Comparison of ENCODE assay signal across 8 cellular contexts in genomic region chr11:898540-899190, GRCh38. TPM values are rescaled to one million over a fixed set of nuclear protein-coding genes. Genes with fewer than 3 reads are reported as not detected.
DNase-seq lines count a peak whose midpoint lies in the region; ATAC-seq, FAIRE-seq and TF ChIP-seq lines count a peak whose summit lies in the region.
"Had no signal": no experiment of that assay in that cellular context is flagged by ENCODE, and none has a peak within 500 bp of the region (broad histone marks: within the 10 kb centered on the region; RNA-seq: fewer than 3 reads in every experiment).

No MANE protein-coding gene starts in this region.

- no peak overlapping the region for H3K27ac ChIP-seq in A549
- no peak overlapping the region for H3K27ac ChIP-seq in Panc1 (ENCODE audit: low read length)
- H3K27ac ChIP-seq in heart right ventricle: no peak overlapping the region

- intact Hi-C loops in Panc1 (cut with micrococcal nuclease; ENCODE audit: unreplicated experiment) (no loop called here), heart right ventricle (cut with DNase I) (no loop called here)

- peak; percentile 39 for TF ChIP-seq CTCF in A549 (IDR thresholded peaks at IDR 0.05)
- no peak for TF ChIP-seq CTCF in Panc1 (IDR thresholded peaks at IDR 0.05)
- TF ChIP-seq CTCF in heart right ventricle (IDR thresholded peaks at IDR 0.05): peak in 1 of 9 donors; percentile 21

- CTCF ChIA-PET in A549 (lab: Yijun Ruan, JAX) (interaction anchor here (0.6 to 2.4 kb wide), 19 partner anchors 8 to 194 kb away, joined by 3 to 20 read pairs (median 4); no protein-coding TSS in a partner anchor), Panc1 (lab: Charles Lee) (interaction anchor here (0.7 to 0.9 kb wide), 6 partner anchors 12 to 169 kb away, joined by 3 to 7 read pairs (median 4); partner anchors contain the start of gene CHID1)

- peak in 1 of 2 experiments; percentile 56 for DNase-seq in A549 (ENCODE audit: low read depth in 1 of 2, low spot score in 1 of 2)
- DNase-seq in Panc1 (ENCODE audit: low read depth, low spot score): no peak
- no peak for DNase-seq in heart right ventricle
- no peak for DNase-seq in activated T-cell treated with anti-CD3 and anti-CD28 coated beads, Interleukin-2, amount 50 U/mL, for 1 hour
- DNase-seq: activated CD8-positive, alpha-beta memory T cell treated with anti-CD3 and anti-CD28 coated beads, Interleukin-2, amount 50 U/mL, for 4 hours; effector CD8-positive, alpha-beta T cell had no signal

- H3K27me3 ChIP-seq in Panc1 (ENCODE audit: control insufficient read depth, insufficient read depth, low read length) (no peaks in the 10 kb centered on the region), heart right ventricle (no peaks in the 10 kb centered on the region)

- TF ChIP-seq POLR2A in A549 (IDR thresholded peaks at IDR 0.05; ENCODE audit: low read length): no peak

- POLR2A ChIA-PET in A549 (lab: Yijun Ruan, JAX): no interaction called here
- POLR2A ChIA-PET in Panc1 (lab: Charles Lee): interaction anchor here (0.8 kb wide), 1 partner anchor 32 kb away, joined by 4 read pairs; no protein-coding TSS in a partner anchor

- WGBS in A549 (ENCODE audit: missing lambda C conversion rate): 92% methylated on average over 20 of the region's 22 CpGs
- 83 to 87% methylated on average over 22 of the region's 22 CpGs for WGBS in heart right ventricle, 2 donors

- TF ChIP-seq EP300 in A549 (IDR thresholded peaks at IDR 0.05): no peak

- H3K4me3 ChIP-seq in A549 (no peak overlapping the region), Panc1 (ENCODE audit: low read depth in 2 of 2, low read length in 2 of 2) (no peak overlapping the region), heart right ventricle (no peak overlapping the region)

- no peak for FAIRE-seq in A549 (lab: Jason Lieb, UNC)

- TF ChIP-seq RAD21 in A549 (conservative IDR thresholded peaks at IDR 0.05 in 1 of 2, IDR thresholded peaks at IDR 0.05 in 1 of 2): peak; percentile 60 to 71

- peaks cover 10% of the 10 kb centered on the region; the same call in 1 of the 2 replicates for H3K36me3 ChIP-seq in Panc1 (ENCODE audit: control insufficient read depth, insufficient read depth, low read length)
- H3K36me3 ChIP-seq in heart right ventricle: peaks cover 0 to 60% (median 39%) of the 10 kb centered on the region in 9 donors

- H3K4me2 ChIP-seq in A549: no peak overlapping the region

- H3K4me1 ChIP-seq in A549 (no peaks in the 10 kb centered on the region), Panc1 (ENCODE audit: control insufficient read depth, insufficient read depth, low read length) (no peaks in the 10 kb centered on the region; the same call in 1 of the 2 replicates), heart right ventricle (no peaks in the 10 kb centered on the region)

- H3K9me3 ChIP-seq in A549: no peaks in the 10 kb centered on the region
- H3K9me3 ChIP-seq in Panc1 (ENCODE audit: control insufficient read depth, insufficient read depth, low read depth, low read length): no peaks in the 10 kb centered on the region
- H3K9me3 ChIP-seq in heart right ventricle: no peaks in the 10 kb centered on the region

- in situ Hi-C loops in Panc1 (cut with HindIII; ENCODE audit: low pct_unique_long_range_greater_than_20kb, low sequenced_read_pairs): no loop called here

- peak; percentile 65 to 83 for ATAC-seq in A549
- peak; percentile 75 for ATAC-seq in Panc1
- ATAC-seq in heart right ventricle: peak in 6 of 8 donors; percentile 8 to 59 (median 42)
- ATAC-seq in HG03520 (IDR thresholded peaks at IDR 0.05; ENCODE audit: unreplicated experiment): no peak
- ATAC-seq in HG02938 (IDR thresholded peaks at IDR 0.05; ENCODE audit: unreplicated experiment): no peak

- BruUV-seq in Panc1 (replicated peaks; lab: Mats Ljungman, UMichigan): no TSS peak

TF ChIP-seq in A549, 52 proteins besides CTCF, POLR2A, EP300 and RAD21:
- TF ChIP-seq EHF (CRISPR knock-in tag; IDR thresholded peaks at IDR 0.05) (no peak), SMC3 (IDR thresholded peaks at IDR 0.05) (peak; percentile 25; the same call in 1 of the 3 replicates), KDM1A (IDR thresholded peaks at IDR 0.05; ENCODE audit: low read depth) (no peak)
- TF ChIP-seq, protein P1, sequence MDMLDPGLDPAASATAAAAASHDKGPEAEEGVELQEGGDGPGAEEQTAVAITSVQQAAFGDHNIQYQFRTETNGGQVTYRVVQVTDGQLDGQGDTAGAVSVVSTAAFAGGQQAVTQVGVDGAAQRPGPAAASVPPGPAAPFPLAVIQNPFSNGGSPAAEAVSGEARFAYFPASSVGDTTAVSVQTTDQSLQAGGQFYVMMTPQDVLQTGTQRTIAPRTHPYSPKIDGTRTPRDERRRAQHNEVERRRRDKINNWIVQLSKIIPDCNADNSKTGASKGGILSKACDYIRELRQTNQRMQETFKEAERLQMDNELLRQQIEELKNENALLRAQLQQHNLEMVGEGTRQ (IDR thresholded peaks at IDR 0.05): peak; percentile 41

RNA-seq across cellular contexts. Expression of gene CHID1, which starts 11.9 kb away (rescaled TPM):
- polyA plus RNA-seq in A549 (2011; rRNA removed) (53.8 and 58.4 TPM in 2 replicates), A549 (2017; fragmentation: RNase III; extraction: RNeasy Plus Mini Kit Qiagen cat#74134 plus additional on column Dnase treatment) (70.5 to 74.4 TPM (median 70.6 TPM) in 3 replicates), heart right ventricle (10 to 100 TPM; 40.1 to 53.5 TPM)
- polyA plus RNA-seq in A549 (2012; cell fraction: cytosol; rRNA removed): 86.9 and 87.3 TPM in 2 replicates
- 85.8 and 99.4 TPM in 2 replicates for polyA plus RNA-seq in A549 (2012; cell fraction: nucleus; rRNA removed)
- 56.0 and 69.2 TPM in 2 replicates for polyA minus RNA-seq in A549 (2011; rRNA and poly(A)+ RNA removed)
- total RNA-seq in Panc1 (2021; ENCODE audit: unreplicated experiment) (224 TPM), heart right ventricle (10 to 100 TPM; 47.9 to 75.2 (median 62.4) TPM)
- 247 TPM for polyA plus RNA-seq in Panc1 (2012; ENCODE audit: insufficient read length)

RNA-seq across cellular contexts. Expression of gene AP2A2, which starts 27.0 kb away (rescaled TPM):
- polyA plus RNA-seq in A549 (2011; rRNA removed) (60.4 and 72.6 TPM in 2 replicates), A549 (2017; fragmentation: RNase III; extraction: RNeasy Plus Mini Kit Qiagen cat#74134 plus additional on column Dnase treatment) (39.4 to 45.7 TPM (median 41.3 TPM) in 3 replicates), heart right ventricle (10 to 100 TPM; 24.3 to 27.9 TPM)
- 74.8 and 78.3 TPM in 2 replicates for polyA plus RNA-seq in A549 (2012; cell fraction: cytosol; rRNA removed)
- polyA plus RNA-seq in A549 (2012; cell fraction: nucleus; rRNA removed): 123 and 157 TPM in 2 replicates
- polyA minus RNA-seq in A549 (2011; rRNA and poly(A)+ RNA removed): 115 and 145 TPM in 2 replicates
- total RNA-seq in Panc1 (2021; ENCODE audit: unreplicated experiment) (123 TPM), heart right ventricle (10 to 100 TPM; 28.9 to 58.4 (median 38.8) TPM)
- polyA plus RNA-seq in Panc1 (2012; ENCODE audit: insufficient read length): 238 TPM

RNA-seq across cellular contexts. Expression of gene TSPAN4, which starts 56.0 kb away (rescaled TPM):
- polyA plus RNA-seq in A549 (2011; rRNA removed) (83.5 and 87.8 TPM in 2 replicates), A549 (2017; fragmentation: RNase III; extraction: RNeasy Plus Mini Kit Qiagen cat#74134 plus additional on column Dnase treatment) (145 to 150 TPM (median 146 TPM) in 3 replicates), heart right ventricle (10 to 100 TPM; 44.4 to 66.5 TPM)
- polyA plus RNA-seq in A549 (2012; cell fraction: cytosol; rRNA removed): 286 and 346 TPM in 2 replicates
- polyA plus RNA-seq in A549 (2012; cell fraction: nucleus; rRNA removed): 714 and 975 TPM in 2 replicates
- 46.9 and 63.5 TPM in 2 replicates for polyA minus RNA-seq in A549 (2011; rRNA and poly(A)+ RNA removed)
- total RNA-seq in Panc1 (2021; ENCODE audit: unreplicated experiment) (187 TPM), heart right ventricle (10 to 100 TPM; 22.2 to 46.4 (median 26.9) TPM)
- polyA plus RNA-seq in Panc1 (2012; ENCODE audit: insufficient read length): 257 TPM

RNA-seq across cellular contexts. Expression of gene POLR2L, which starts 56.3 kb away (rescaled TPM):
- polyA plus RNA-seq in A549 (2011; rRNA removed) (140 and 197 TPM in 2 replicates), A549 (2017; fragmentation: RNase III; extraction: RNeasy Plus Mini Kit Qiagen cat#74134 plus additional on column Dnase treatment) (773 to 868 TPM (median 807 TPM) in 3 replicates), heart right ventricle (100 to 1,000 TPM; 148 to 279 TPM)
- polyA plus RNA-seq in A549 (2012; cell fraction: cytosol; rRNA removed): 1,407 and 1,430 TPM in 2 replicates
- polyA plus RNA-seq in A549 (2012; cell fraction: nucleus; rRNA removed): 294 and 364 TPM in 2 replicates
- polyA minus RNA-seq in A549 (2011; rRNA and poly(A)+ RNA removed): 73.3 and 88.5 TPM in 2 replicates
- total RNA-seq in Panc1 (2021; ENCODE audit: unreplicated experiment) (673 TPM), heart right ventricle (100 to 1,000 TPM; 194 to 279 (median 234) TPM)
- 2,061 TPM for polyA plus RNA-seq in Panc1 (2012; ENCODE audit: insufficient read length)

Comparison
In these comparisons a context has a peak if more than half of its experiments do, and no peak if none do; other contexts are left out.
1. ATAC-seq: peak in A549 (2 of 2), Panc1 (single experiment) and heart right ventricle (6 of 8); none in HG03520 (single experiment) and HG02938 (single experiment).